Comparison of ENCODE assay signal across 17 cellular contexts in the genomic region with DNA sequence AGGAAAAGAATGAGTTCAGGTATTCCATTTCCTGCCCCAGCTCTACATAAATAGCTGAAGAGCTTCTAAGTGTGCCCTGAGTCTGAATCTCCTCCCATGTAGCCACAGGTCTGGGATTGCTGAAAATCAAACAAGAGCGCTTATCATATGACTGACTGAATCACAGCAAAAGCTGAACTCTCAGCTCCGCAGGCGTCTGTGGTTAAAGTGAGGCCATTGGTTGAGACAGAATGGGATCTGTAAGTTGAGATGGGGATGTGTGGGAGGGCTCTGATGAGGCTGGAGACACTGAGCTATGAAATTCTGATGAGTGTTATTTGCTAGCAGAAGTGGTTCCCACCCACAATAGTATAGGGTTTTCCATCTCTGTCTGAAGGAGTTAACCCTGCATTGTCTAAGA.
DNase-seq lines count a peak whose midpoint lies in the region; ATAC-seq and TF ChIP-seq lines count a peak whose summit lies in the region.
"Had no signal": no experiment of that assay in that cellular context is flagged by ENCODE, and none has a peak within 500 bp of the region (broad histone marks: within the 10 kb centered on the region; RNA-seq: fewer than 3 reads in every experiment).

No MANE protein-coding gene starts in this region.

- H3K27ac ChIP-seq in breast epithelium = no peak overlapping the region
- H3K27ac ChIP-seq: stomach had no signal

- CTCF ChIA-PET in MCF 10A (lab: Yijun Ruan, JAX) (interaction anchor here (0.5 kb wide), 1 partner anchor 10 kb away, joined by 3 read pairs; no protein-coding TSS in a partner anchor), T-cell (lab: Charles Lee) (no interaction called here)

- H3K4me3 ChIP-seq in breast epithelium (no peak overlapping the region), astrocyte of the spinal cord (ENCODE audit: low read depth, low read length) (no peak overlapping the region), kidney epithelial cell (ENCODE audit: low read depth, low read length) (no peak overlapping the region)
- H3K4me3 ChIP-seq: stomach had no signal

- H3K9me3 Mint-ChIP-seq in MCF 10A (ENCODE audit: unreplicated experiment) (peaks cover 45% of the 10 kb centered on the region), T-cell (peaks cover 0 to 6% (median 0%) of the 10 kb centered on the region in 3 donors)
- H3K9me3 Mint-ChIP-seq in stimulated activated effector memory CD8-positive, alpha-beta T cell treated with anti-CD3 and anti-CD28 coated beads, Interleukin-12 subunit alpha, Interleukin-12 subunit beta, amount 100 ng/mL, for 72 hours = no peaks in the 10 kb centered on the region

- no peak overlapping the region for H3K27ac Mint-ChIP-seq in MCF 10A (ENCODE audit: low read depth, unreplicated experiment)
- H3K27ac Mint-ChIP-seq in stimulated activated effector memory CD8-positive, alpha-beta T cell treated with anti-CD3 and anti-CD28 coated beads, Interleukin-12 subunit alpha, Interleukin-12 subunit beta, amount 100 ng/mL, for 72 hours = no peak overlapping the region
- H3K27ac Mint-ChIP-seq in T-cell = no peak overlapping the region
- H3K27ac Mint-ChIP-seq: activated CD4-positive, alpha-beta memory T cell treated with anti-CD3 and anti-CD28 coated beads, Interleukin-2, amount 10 ng/mL, durations not matched to agents 7 days and 5 days; activated T-cell treated with anti-CD3 and anti-CD28 coated beads, Interleukin-2, amount 50 U/mL, for 72 hours; natural killer cell; T-helper 17 cell; WTC11 had no signal

- H3K4me1 Mint-ChIP-seq in MCF 10A (ENCODE audit: insufficient read depth, unreplicated experiment) (no peaks in the 10 kb centered on the region), T-cell (no peaks in the 10 kb centered on the region)
- H3K4me1 Mint-ChIP-seq in stimulated activated effector memory CD8-positive, alpha-beta T cell treated with anti-CD3 and anti-CD28 coated beads, Interleukin-12 subunit alpha, Interleukin-12 subunit beta, amount 100 ng/mL, for 72 hours = no peaks in the 10 kb centered on the region
- H3K4me1 Mint-ChIP-seq: activated CD4-positive, alpha-beta memory T cell treated with anti-CD3 and anti-CD28 coated beads, Interleukin-2, amount 10 ng/mL, durations not matched to agents 7 days and 5 days; natural killer cell; T-helper 17 cell had no signal

- no peak for TF ChIP-seq CTCF in MCF 10A (IDR thresholded peaks at IDR 0.05; ENCODE audit: unreplicated experiment)
- TF ChIP-seq CTCF in breast epithelium (IDR thresholded peaks at IDR 0.05) = no peak
- TF ChIP-seq CTCF in astrocyte of the spinal cord (IDR thresholded peaks at IDR 0.05; ENCODE audit: low read depth, low read length) = no peak
- no peak for TF ChIP-seq CTCF in kidney epithelial cell (IDR thresholded peaks at IDR 0.05; ENCODE audit: insufficient read depth, low read length, poor library complexity, severe bottlenecking)

- no peak for TF ChIP-seq POLR2A in breast epithelium (IDR thresholded peaks at IDR 0.05)

- no peaks in the 10 kb centered on the region for H3K27me3 ChIP-seq in breast epithelium
- H3K27me3 ChIP-seq in kidney epithelial cell (ENCODE audit: control insufficient read depth, insufficient read depth, low read length) = no peaks in the 10 kb centered on the region
- H3K27me3 ChIP-seq: stomach had no signal

- DNase-seq in MCF 10A (ENCODE audit: unreplicated experiment) (peak; percentile 4), breast epithelium (ENCODE audit: low spot score in 2 of 2) (no peak), astrocyte of the spinal cord (ENCODE audit: low read depth, low spot score) (peak; percentile 73), kidney epithelial cell (ENCODE audit: low read depth) (peak; percentile 76), globus pallidus (ENCODE audit: low spot score) (no peak), T-cell (no peak)
- no peak for DNase-seq in stimulated activated effector memory CD8-positive, alpha-beta T cell treated with anti-CD3 and anti-CD28 coated beads, Interleukin-12 subunit alpha, Interleukin-12 subunit beta, amount 100 ng/mL, for 72 hours (ENCODE audit: low spot score in 2 of 2)
- DNase-seq: activated CD4-positive, alpha-beta memory T cell treated with anti-CD3 and anti-CD28 coated beads, Interleukin-2, amount 10 ng/mL, durations not matched to agents 7 days and 5 days; activated T-cell treated with anti-CD3 and anti-CD28 coated beads, Interleukin-2, amount 50 U/mL, for 72 hours; cerebellar nuclear complex; natural killer cell; NCI-H146; SHP77 treated with DMSO at 0.1 percent for 48 hours; stomach; T-helper 17 cell had no signal

- ATAC-seq in stimulated activated effector memory CD8-positive, alpha-beta T cell treated with anti-CD3 and anti-CD28 coated beads, Interleukin-12 subunit alpha, Interleukin-12 subunit beta, amount 100 ng/mL, for 72 hours = peak; percentile 67
- ATAC-seq in T-cell (replicated peaks in 1 of 4) = no peak
- ATAC-seq in HG03280 (IDR thresholded peaks at IDR 0.05; ENCODE audit: unreplicated experiment) = no peak
- ATAC-seq: natural killer cell, T-helper 17 cell, WTC11 had no signal

- no peaks in the 10 kb centered on the region for H3K4me1 ChIP-seq in breast epithelium
- H3K4me1 ChIP-seq: stomach had no signal

- no peaks in the 10 kb centered on the region for H3K36me3 Mint-ChIP-seq in MCF 10A (ENCODE audit: insufficient read depth, unreplicated experiment)
- H3K36me3 Mint-ChIP-seq in stimulated activated effector memory CD8-positive, alpha-beta T cell treated with anti-CD3 and anti-CD28 coated beads, Interleukin-12 subunit alpha, Interleukin-12 subunit beta, amount 100 ng/mL, for 72 hours = no peaks in the 10 kb centered on the region
- no peaks in the 10 kb centered on the region for H3K36me3 Mint-ChIP-seq in T-cell
- H3K36me3 Mint-ChIP-seq: natural killer cell, WTC11 had no signal

- POLR2A ChIA-PET in MCF 10A (lab: Yijun Ruan, JAX) (no interaction called here), T-cell (lab: Charles Lee) (no interaction called here)

- intact Hi-C loops in MCF 10A (cut with micrococcal nuclease) = no loop called here
- intact Hi-C loops in breast epithelium (cut with DNase I; ENCODE audit: low total_unique reads) = no loop called here

- H3K27me3 Mint-ChIP-seq in MCF 10A (ENCODE audit: insufficient read depth, unreplicated experiment) (no peaks in the 10 kb centered on the region), T-cell (no peaks in the 10 kb centered on the region)
- H3K27me3 Mint-ChIP-seq: activated CD4-positive, alpha-beta memory T cell treated with anti-CD3 and anti-CD28 coated beads, Interleukin-2, amount 10 ng/mL, durations not matched to agents 7 days and 5 days had no signal

- no peaks in the 10 kb centered on the region for H3K36me3 ChIP-seq in breast epithelium
- no peaks in the 10 kb centered on the region for H3K36me3 ChIP-seq in kidney epithelial cell (ENCODE audit: control insufficient read depth, insufficient read depth, low read length)
- H3K36me3 ChIP-seq: stomach had no signal

- H3K4me3 Mint-ChIP-seq in MCF 10A (ENCODE audit: unreplicated experiment) (no peak overlapping the region), T-cell (no peak overlapping the region)
- H3K4me3 Mint-ChIP-seq in stimulated activated effector memory CD8-positive, alpha-beta T cell treated with anti-CD3 and anti-CD28 coated beads, Interleukin-12 subunit alpha, Interleukin-12 subunit beta, amount 100 ng/mL, for 72 hours = no peak overlapping the region
- H3K4me3 Mint-ChIP-seq: activated CD4-positive, alpha-beta memory T cell treated with anti-CD3 and anti-CD28 coated beads, Interleukin-2, amount 10 ng/mL, durations not matched to agents 7 days and 5 days; activated T-cell treated with anti-CD3 and anti-CD28 coated beads, Interleukin-2, amount 50 U/mL, for 72 hours; natural killer cell; T-helper 17 cell; WTC11 had no signal

- no TSS peak for BruUV-seq in MCF 10A (replicated peaks; lab: Mats Ljungman, UMichigan)

- no peaks in the 10 kb centered on the region for H3K9me3 ChIP-seq in breast epithelium
- H3K9me3 ChIP-seq: stomach had no signal

- in situ Hi-C loops in astrocyte of the spinal cord (cut with HindIII; ENCODE audit: low sequenced_read_pairs) = no loop called here

Comparison
In these comparisons a context has a peak if more than half of its experiments do, and no peak if none do; other contexts are left out.
1. DNase-seq: peak in MCF 10A (single experiment), astrocyte of the spinal cord (single experiment) and kidney epithelial cell (single experiment); none in breast epithelium (0 of 2), stimulated activated effector memory CD8-positive, alpha-beta T cell treated with anti-CD3 and anti-CD28 coated beads, Interleukin-12 subunit alpha, Interleukin-12 subunit beta, amount 100 ng/mL, for 72 hours (0 of 2), globus pallidus (single experiment) and T-cell (0 of 34).